14 cellular contexts compared by ENCODE assay signal in genomic region chr5:58072202-58072791, GRCh38.
DNase-seq lines count a peak whose midpoint lies in the region; ATAC-seq, FAIRE-seq and TF ChIP-seq lines count a peak whose summit lies in the region.
"Had no signal": no experiment of that assay in that cellular context is flagged by ENCODE, and none has a peak within 500 bp of the region (broad histone marks: within the 10 kb centered on the region; RNA-seq: fewer than 3 reads in every experiment).

No MANE protein-coding gene starts in this region.

- no peak overlapping the region for H3K18ac ChIP-seq in mesenchymal stem cell (ENCODE audit: low read depth in 1 of 2, low read length in 2 of 2)

- in situ Hi-C loops in K562 (cut with MboI): no loop called here

- H3K14ac ChIP-seq in mesenchymal stem cell (ENCODE audit: low read length in 2 of 2): no peak overlapping the region

- no peak overlapping the region for H3K27ac ChIP-seq in K562 (ENCODE audit: extremely low read depth, low read depth, low read length)
- no peak overlapping the region for H3K27ac ChIP-seq in mesenchymal stem cell (ENCODE audit: low read length, poor library complexity, severe bottlenecking)
- H3K27ac ChIP-seq in stomach smooth muscle (ENCODE audit: low read length): no peak overlapping the region
- H3K27ac ChIP-seq: 22Rv1 had no signal

- BruUV-seq in K562 (replicated peaks; lab: Mats Ljungman, UMichigan): no TSS peak

- H3K4me1 ChIP-seq in K562 (replicated peaks in 1 of 2; ENCODE audit: control insufficient read depth in 2 of 2, insufficient read depth in 2 of 2, low read length in 2 of 2): no peaks in the 10 kb centered on the region
- no peaks in the 10 kb centered on the region for H3K4me1 ChIP-seq in mesenchymal stem cell (ENCODE audit: control insufficient read depth, insufficient read depth, low read depth, low read length)
- no peaks in the 10 kb centered on the region for H3K4me1 ChIP-seq in stomach smooth muscle (ENCODE audit: control insufficient read depth, insufficient read depth, low read length)
- H3K4me1 ChIP-seq: testis had no signal

- 8% methylated on average over 7 of the region's 7 CpGs for WGBS in K562 (ENCODE audit: insufficient coverage, low coverage, missing lambda C conversion rate)
- WGBS in mesenchymal stem cell: 61% methylated on average over 6 of the region's 7 CpGs

- CTCF ChIA-PET in K562 (lab: Yijun Ruan, JAX; ENCODE audit: low intra/inter-chr PET ratio): no interaction called here
- CTCF ChIA-PET in activated naive CD4-positive, alpha-beta T cell treated with anti-CD3 and anti-CD28 coated beads, Interleukin-2, amount 10 ng/mL, durations not matched to agents 7 days and 5 days (lab: Charles Lee): interaction anchor here (0.6 kb wide), 1 partner anchor 50 kb away, joined by 3 read pairs; no protein-coding TSS in a partner anchor

- no peak overlapping the region for H2BK5ac ChIP-seq in mesenchymal stem cell (ENCODE audit: low read depth, low read length, poor library complexity, severe bottlenecking)

- TF ChIP-seq EP300 in K562 (IDR thresholded peaks at IDR 0.05; ENCODE audit: low read length): no peak

- H2BK120ac ChIP-seq in mesenchymal stem cell (ENCODE audit: low read depth, low read length): no peak overlapping the region

- H3K9me1 ChIP-seq in K562 (ENCODE audit: control insufficient read depth, insufficient read depth, low read length): no peaks in the 10 kb centered on the region

- intact Hi-C loops in K562 (cut with micrococcal nuclease) (loop anchor here (10.0 kb wide), 1 partner anchor 117 kb away; no protein-coding TSS in a partner anchor), natural killer cell (cut with micrococcal nuclease) (no loop called here)

- H2BK12ac ChIP-seq in mesenchymal stem cell (ENCODE audit: low read length in 2 of 2): no peak overlapping the region

- no peak for FAIRE-seq in K562 (lab: Jason Lieb, UNC)

- no peaks in the 10 kb centered on the region for H3K79me2 ChIP-seq in K562 (ENCODE audit: control insufficient read depth, insufficient read depth, low read length)

- H2AFZ ChIP-seq in K562 (ENCODE audit: low read depth, low read length) (peak overlapping the region; percentile 80), mesenchymal stem cell (ENCODE audit: low read depth, low read length) (no peak overlapping the region)

- POLR2A ChIA-PET in K562 (lab: Yijun Ruan, JAX): interaction anchor here (1.6 kb wide), 1 partner anchor 12 kb away, joined by 5 read pairs; no protein-coding TSS in a partner anchor

- no peaks in the 10 kb centered on the region for H3K27me3 ChIP-seq in K562 (ENCODE audit: control insufficient read depth in 2 of 2, insufficient read depth in 2 of 2, low read length in 2 of 2)
- H3K27me3 ChIP-seq in mesenchymal stem cell (ENCODE audit: control insufficient read depth in 1 of 2, insufficient read depth in 1 of 2, low read length in 2 of 2): no peaks in the 10 kb centered on the region
- H3K27me3 ChIP-seq in stomach smooth muscle (ENCODE audit: control insufficient read depth in 1 of 2, insufficient read depth in 2 of 2, low read length in 2 of 2): no peaks in the 10 kb centered on the region
- H3K27me3 ChIP-seq: testis had no signal

- H3K4me1 Mint-ChIP-seq in natural killer cell: no peaks in the 10 kb centered on the region
- no peaks in the 10 kb centered on the region for H3K4me1 Mint-ChIP-seq in activated naive CD4-positive, alpha-beta T cell treated with anti-CD3 and anti-CD28 coated beads, Interleukin-2, amount 10 ng/mL, durations not matched to agents 7 days and 5 days

- H3K9ac ChIP-seq in K562 (ENCODE audit: insufficient read depth in 1 of 2, low read depth in 2 of 2, low read length in 2 of 2) (peak overlapping the region in 1 of 2 experiments; percentile 13; a peak in 1 of 4 replicates), mesenchymal stem cell (ENCODE audit: low read length) (peak overlapping the region; percentile 12), stomach smooth muscle (ENCODE audit: low read length in 2 of 2) (no peak overlapping the region)

- no peak overlapping the region for H4K91ac ChIP-seq in mesenchymal stem cell (ENCODE audit: low read length)

- H3K36me3 Mint-ChIP-seq in natural killer cell: no peaks in the 10 kb centered on the region
- H3K36me3 Mint-ChIP-seq in activated naive CD4-positive, alpha-beta T cell treated with anti-CD3 and anti-CD28 coated beads, Interleukin-2, amount 10 ng/mL, durations not matched to agents 7 days and 5 days: no peaks in the 10 kb centered on the region

- H4K8ac ChIP-seq in mesenchymal stem cell (ENCODE audit: low read length): no peak overlapping the region

- H4K20me1 ChIP-seq in K562 (replicated peaks; ENCODE audit: control insufficient read depth, insufficient read depth, low read length): no peaks in the 10 kb centered on the region

- H3K23ac ChIP-seq in mesenchymal stem cell (ENCODE audit: low read length in 2 of 2): no peak overlapping the region

- ATAC-seq in K562 (no peak; the same call in 1 of the 3 replicates), natural killer cell (no peak)

- H3K4me3 ChIP-seq in K562: no peak overlapping the region
- H3K4me3 ChIP-seq in mesenchymal stem cell (ENCODE audit: insufficient read depth in 1 of 2, low read depth in 1 of 2, low read length in 2 of 2): peak overlapping the region in 1 of 2 experiments; percentile 57
- peak overlapping the region; percentile 54 for H3K4me3 ChIP-seq in stomach smooth muscle (ENCODE audit: low read length in 2 of 2)
- H3K4me3 ChIP-seq: testis had no signal

- H2BK15ac ChIP-seq in mesenchymal stem cell (ENCODE audit: low read depth, poor library complexity, severe bottlenecking): no peak overlapping the region

- H3K9me3 Mint-ChIP-seq in natural killer cell: no peaks in the 10 kb centered on the region
- H3K9me3 Mint-ChIP-seq in activated naive CD4-positive, alpha-beta T cell treated with anti-CD3 and anti-CD28 coated beads, Interleukin-2, amount 10 ng/mL, durations not matched to agents 7 days and 5 days: no peaks in the 10 kb centered on the region

- no peak overlapping the region for H3K4ac ChIP-seq in mesenchymal stem cell (ENCODE audit: low read depth in 1 of 2, low read length in 2 of 2)

- no peaks in the 10 kb centered on the region for H3K79me1 ChIP-seq in mesenchymal stem cell (replicated peaks; ENCODE audit: low read length, poor library complexity, severe bottlenecking)

- H3K36me3 ChIP-seq in K562 (ENCODE audit: control insufficient read depth, insufficient read depth, low read length) (no peaks in the 10 kb centered on the region), mesenchymal stem cell (ENCODE audit: control insufficient read depth in 1 of 2, insufficient read depth in 2 of 2, low read depth in 1 of 2, low read length in 2 of 2) (no peaks in the 10 kb centered on the region), stomach smooth muscle (ENCODE audit: control insufficient read depth in 2 of 2, insufficient read depth in 2 of 2, low read length in 2 of 2) (no peaks in the 10 kb centered on the region)

- no peak for TF ChIP-seq RAD21 in K562 (CRISPR knock-in tag; conservative IDR thresholded peaks at IDR 0.05 in 1 of 2, IDR thresholded peaks at IDR 0.05 in 1 of 2)

- H3K9me3 ChIP-seq in K562 (replicated peaks; ENCODE audit: control insufficient read depth, insufficient read depth, low read depth, low read length) (no peaks in the 10 kb centered on the region), mesenchymal stem cell (ENCODE audit: control insufficient read depth, low read length) (no peaks in the 10 kb centered on the region), stomach smooth muscle (ENCODE audit: control insufficient read depth in 2 of 2, low read length in 2 of 2) (no peaks in the 10 kb centered on the region)
- H3K9me3 ChIP-seq: testis had no signal

- no peak overlapping the region for H3K4me3 Mint-ChIP-seq in natural killer cell
- H3K4me3 Mint-ChIP-seq in activated naive CD4-positive, alpha-beta T cell treated with anti-CD3 and anti-CD28 coated beads, Interleukin-2, amount 10 ng/mL, durations not matched to agents 7 days and 5 days: no peak overlapping the region

- H3K27ac Mint-ChIP-seq in natural killer cell: no peak overlapping the region
- no peak overlapping the region for H3K27ac Mint-ChIP-seq in activated naive CD4-positive, alpha-beta T cell treated with anti-CD3 and anti-CD28 coated beads, Interleukin-2, amount 10 ng/mL, durations not matched to agents 7 days and 5 days

- TF ChIP-seq POLR2A in K562 (conservative IDR thresholded peaks at IDR 0.05): no peak

- TF ChIP-seq CTCF in K562 (IDR thresholded peaks at IDR 0.05 in 2 of 3, conservative IDR thresholded peaks at IDR 0.05 in 1 of 3; ENCODE audit: insufficient read depth in 2 of 3, low read depth in 1 of 3, low read length in 3 of 3) (no peak), natural killer cell (IDR thresholded peaks at IDR 0.05) (no peak)

- H3K4me2 ChIP-seq in K562 (ENCODE audit: insufficient read depth, low read length): peak overlapping the region; percentile 16; the same call in 1 of the 2 replicates
- peak overlapping the region; percentile 47 for H3K4me2 ChIP-seq in mesenchymal stem cell (ENCODE audit: low read length, poor library complexity, severe bottlenecking)

- peak; percentile 63 for DNase-seq in NCI-H345 (lab: John Stamatoyannopoulos, UW)
- no peak for DNase-seq in NCI-H345 treated with DMSO at 0.1 percent for 48 hours (lab: John Stamatoyannopoulos, UW; ENCODE audit: unreplicated experiment)
- no peak for DNase-seq in K562 (ENCODE audit: extremely low read depth in 1 of 4, low spot score in 3 of 4)
- DNase-seq in mesenchymal stem cell: peak; percentile 13
- DNase-seq in natural killer cell: no peak
- DNase-seq in GF-D8 (lab: John Stamatoyannopoulos, UW): no peak
- no peak for DNase-seq in activated naive CD4-positive, alpha-beta T cell treated with anti-CD3 and anti-CD28 coated beads, Interleukin-2, amount 10 ng/mL, durations not matched to agents 7 days and 5 days
- DNase-seq: activated CD8-positive, alpha-beta memory T cell treated with anti-CD3 and anti-CD28 coated beads, Interleukin-2, amount 50 U/mL, for 48 hours; effector memory CD4-positive, alpha-beta T cell; NCI-H510A treated with DMSO at 0.1 percent for 48 hours; SIG-M5; testis had no signal

- H2AK5ac ChIP-seq in mesenchymal stem cell (ENCODE audit: low read length, severe bottlenecking): no peak overlapping the region

- no peaks in the 10 kb centered on the region for H3K27me3 Mint-ChIP-seq in natural killer cell (ENCODE audit: low read depth in 2 of 2)
- no peaks in the 10 kb centered on the region for H3K27me3 Mint-ChIP-seq in activated naive CD4-positive, alpha-beta T cell treated with anti-CD3 and anti-CD28 coated beads, Interleukin-2, amount 10 ng/mL, durations not matched to agents 7 days and 5 days

TF ChIP-seq in K562, 482 proteins besides CTCF, POLR2A, EP300 and RAD21 (continues in another document):
- peak; percentile 77 for TF ChIP-seq PKNOX1 (IDR thresholded peaks at IDR 0.05)

Comparison
In these comparisons a context has a peak if more than half of its experiments do, and no peak if none do; other contexts are left out.
1. DNase-seq: peak in NCI-H345 (single experiment) and mesenchymal stem cell (single experiment); none in NCI-H345 treated with DMSO at 0.1 percent for 48 hours (single experiment), K562 (0 of 4), natural killer cell (single experiment), GF-D8 (single experiment) and activated naive CD4-positive, alpha-beta T cell treated with anti-CD3 and anti-CD28 coated beads, Interleukin-2, amount 10 ng/mL, durations not matched to agents 7 days and 5 days (single experiment).